Comparison of ENCODE assay signal across 15 cellular contexts in the genomic region with DNA sequence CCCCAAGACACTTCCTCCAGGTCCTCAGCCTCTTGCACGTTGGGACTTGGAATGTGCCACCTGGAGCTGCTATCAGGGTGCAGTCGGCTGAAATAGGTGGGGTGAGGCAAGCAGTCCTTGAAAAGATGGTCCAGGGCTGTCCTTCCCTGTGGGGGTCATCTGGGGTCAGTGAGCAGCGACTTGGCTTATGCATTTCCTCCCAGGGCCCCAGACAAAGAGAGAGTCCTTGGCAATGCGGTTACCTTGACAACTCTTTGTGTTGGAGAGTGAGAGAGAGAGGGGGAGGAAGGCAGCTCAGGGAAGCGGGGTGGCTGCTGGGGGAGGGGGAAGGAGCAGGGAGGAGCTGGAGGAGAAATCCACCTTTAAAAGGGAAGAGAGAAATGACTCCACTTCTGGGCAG.
DNase-seq lines count a peak whose midpoint lies in the region; ATAC-seq, FAIRE-seq and TF ChIP-seq lines count a peak whose summit lies in the region.
"Had no signal": no experiment of that assay in that cellular context is flagged by ENCODE, and none has a peak within 500 bp of the region (broad histone marks: within the 10 kb centered on the region; RNA-seq: fewer than 3 reads in every experiment).

No MANE protein-coding gene starts in this region.

- DNase-seq in ELF-1 (ENCODE audit: low read depth, low spot score) (peak; percentile 85), NCI-H1092 treated with DMSO at 0.1 percent for 48 hours (lab: John Stamatoyannopoulos, UW) (peak; percentile 3), H1 (ENCODE audit: low read depth in 1 of 2, low spot score in 2 of 2) (peak; percentile 83 to 91), mesendoderm (peak; percentile 98), mammary epithelial cell (no peak), coronary artery (ENCODE audit: low spot score) (no peak), natural killer cell (no peak)
- DNase-seq in stimulated activated CD8-positive, alpha-beta memory T cell treated with anti-CD3 and anti-CD28 coated beads, Interleukin-4, amount 100 ng/mL, for 48 hours, result no peak
- DNase-seq: activated CD8-positive, alpha-beta memory T cell treated with anti-CD3 and anti-CD28 coated beads, Interleukin-2, amount 50 U/mL, for 48 hours; body of pancreas; CD4-positive, alpha-beta T cell; MV-4-11 had no signal

- H3K56ac ChIP-seq in H1 (replicated peaks; ENCODE audit: insufficient read length, low read depth, low read length), result no peak overlapping the region
- peak overlapping the region; percentile 56 for H3K56ac ChIP-seq in mesendoderm (ENCODE audit: low read length)

- 3% methylated on average over 4 of the region's 5 CpGs; no CpG with 5 or more reads in 1 of the 2 experiments for WGBS in H1 (ENCODE audit: extremely low coverage in 1 of 2, insufficient coverage in 1 of 2, insufficient read length in 1 of 2, insufficient replicate concordance in 2 of 2, low coverage in 1 of 2, low lambda C conversion rate in 2 of 2, missing lambda C conversion rate in 1 of 2), 2 experiments
- WGBS in mesendoderm (ENCODE audit: extremely low coverage, insufficient coverage, low lambda C conversion rate), result no CpG with 5 or more reads among the region's 5 CpGs
- 29% methylated on average over 2 of the region's 5 CpGs for WGBS in mammary epithelial cell (ENCODE audit: low coverage, missing lambda C conversion rate)

- peak overlapping the region; percentile 99 for H2BK5ac ChIP-seq in H1 (ENCODE audit: low read depth, low read length)
- peak overlapping the region; percentile 5 for H2BK5ac ChIP-seq in mesendoderm (ENCODE audit: low read length)

- H3K9ac ChIP-seq in H1 (replicated peaks in 1 of 4; ENCODE audit: extremely low read depth in 1 of 4, low read depth in 3 of 4, low read length in 3 of 4) (peak overlapping the region in 1 of 4 experiments; percentile 23; a peak in 1 of 7 replicates), mesendoderm (ENCODE audit: low read length) (peak overlapping the region; percentile 16), mammary epithelial cell (ENCODE audit: insufficient read depth, low read length) (no peak overlapping the region)

- H2BK20ac ChIP-seq in H1 (ENCODE audit: low read length), result peak overlapping the region; percentile 100

- CTCF ChIA-PET in H1 (lab: Charles Lee; ENCODE audit: partially characterized antibody), result interaction anchor here (0.6 to 3.8 kb wide), 8 partner anchors 29 to 559 kb away, joined by 3 to 18 read pairs (median 4); no protein-coding TSS in a partner anchor
- CTCF ChIA-PET in mammary epithelial cell (lab: Charles Lee; ENCODE audit: low non-redundant PET), result no interaction called here

- H2BK12ac ChIP-seq in H1 (ENCODE audit: low read depth, low read length), result peak overlapping the region; percentile 100; the same call in 1 of the 2 replicates

- H4K20me1 ChIP-seq in H1 (replicated peaks in 1 of 2; ENCODE audit: control insufficient read depth in 1 of 2, insufficient read depth in 2 of 2, low read length in 2 of 2) (no peaks in the 10 kb centered on the region), mammary epithelial cell (ENCODE audit: insufficient read depth, low read length) (no peaks in the 10 kb centered on the region)

- H4K8ac ChIP-seq in H1 (ENCODE audit: extremely low read depth, insufficient read depth, low read length), result no peak overlapping the region
- no peak overlapping the region for H4K8ac ChIP-seq in mesendoderm (ENCODE audit: low read depth, low read length)

- H4K5ac ChIP-seq in H1 (ENCODE audit: insufficient read length, low read depth, low read length), result peak overlapping the region; percentile 75
- no peak overlapping the region for H4K5ac ChIP-seq in mesendoderm (ENCODE audit: low read length)

- H3K79me2 ChIP-seq in H1 (ENCODE audit: control insufficient read depth in 1 of 2, insufficient read depth in 2 of 2, low read length in 2 of 2) (no peaks in the 10 kb centered on the region), mesendoderm (ENCODE audit: control insufficient read depth, insufficient read depth, low read length) (no peaks in the 10 kb centered on the region), mammary epithelial cell (ENCODE audit: insufficient read depth, low read length) (no peaks in the 10 kb centered on the region)

- H3K4me1 ChIP-seq in H1 (replicated peaks in 1 of 4; ENCODE audit: control insufficient read depth in 3 of 4, insufficient read depth in 4 of 4, low read length in 3 of 4) (peaks cover 22 to 36% (median 24%) of the 10 kb centered on the region in 4 experiments), mesendoderm (ENCODE audit: control insufficient read depth, low read depth, low read length) (peaks cover 12% of the 10 kb centered on the region), mammary epithelial cell (ENCODE audit: insufficient read depth, low read length) (no peaks in the 10 kb centered on the region)
- H3K4me1 ChIP-seq: body of pancreas, uterus had no signal

- no peaks in the 10 kb centered on the region for H3K23me2 ChIP-seq in H1 (ENCODE audit: low read depth, low read length)

- H3K27me3 Mint-ChIP-seq in natural killer cell (ENCODE audit: low read depth in 2 of 2), result no peaks in the 10 kb centered on the region
- H3K27me3 Mint-ChIP-seq: CD4-positive, alpha-beta T cell had no signal

- no peaks in the 10 kb centered on the region for H3K36me3 Mint-ChIP-seq in natural killer cell

- no peak overlapping the region for H3K4ac ChIP-seq in H1 (replicated peaks; ENCODE audit: insufficient read length, low read depth, low read length)
- no peak overlapping the region for H3K4ac ChIP-seq in mesendoderm (ENCODE audit: low read depth, low read length)

- no peaks in the 10 kb centered on the region; a peak in 1 of 7 replicates for H3K27me3 ChIP-seq in H1 (replicated peaks in 1 of 4; ENCODE audit: control insufficient read depth in 3 of 4, extremely low read depth in 1 of 4, insufficient read depth in 3 of 4, low read length in 3 of 4)
- no peaks in the 10 kb centered on the region for H3K27me3 ChIP-seq in mesendoderm (ENCODE audit: insufficient read depth, low read length, poor library complexity)
- no peaks in the 10 kb centered on the region for H3K27me3 ChIP-seq in mammary epithelial cell (ENCODE audit: insufficient read depth, low read length)
- H3K27me3 ChIP-seq: body of pancreas, uterus had no signal

- H3K4me1 Mint-ChIP-seq in natural killer cell, result peaks cover 10 to 31% of the 10 kb centered on the region in 2 donors

- no peak overlapping the region for H2AFZ ChIP-seq in H1 (ENCODE audit: low read length)
- no peak overlapping the region for H2AFZ ChIP-seq in mammary epithelial cell (ENCODE audit: low read depth, low read length)

- in situ Hi-C loops in mammary epithelial cell (cut with MboI; ENCODE audit: low sequenced_read_pairs in 2 of 2), result loop anchor here in 1 of 2 donors (25.0 kb wide), 2 partner anchors 1061 to 1261 kb away; a partner anchor contains a TSS

- H3K4me3 ChIP-seq in H1 (ENCODE audit: extremely low read depth in 1 of 4, insufficient read depth in 2 of 4, low read depth in 3 of 4, low read length in 4 of 4) (peak overlapping the region in 3 of 4 experiments; percentile 10 to 33 (median 23); a peak in 3 of 8 replicates), mesendoderm (ENCODE audit: low read length) (no peak overlapping the region), mammary epithelial cell (replicated peaks in 1 of 3; ENCODE audit: insufficient read depth in 1 of 3, low read depth in 2 of 3, low read length in 3 of 3) (no peak overlapping the region), coronary artery (no peak overlapping the region)
- H3K4me3 ChIP-seq: body of pancreas, uterus had no signal

- H3K4me2 ChIP-seq in H1 (ENCODE audit: insufficient read depth in 1 of 2, low read depth in 2 of 2, low read length in 2 of 2), result peak overlapping the region; percentile 62
- H3K4me2 ChIP-seq in mesendoderm (ENCODE audit: low read length), result no peak overlapping the region
- no peak overlapping the region for H3K4me2 ChIP-seq in mammary epithelial cell (ENCODE audit: insufficient read depth, low read depth, low read length)

- no peak overlapping the region for H3K27ac Mint-ChIP-seq in natural killer cell
- H3K27ac Mint-ChIP-seq: CD4-positive, alpha-beta T cell had no signal

- no peak overlapping the region for H3K4me3 Mint-ChIP-seq in natural killer cell
- H3K4me3 Mint-ChIP-seq: CD4-positive, alpha-beta T cell had no signal

- peak overlapping the region; percentile 99 for H2AK5ac ChIP-seq in H1 (ENCODE audit: low read depth, low read length)
- H2AK5ac ChIP-seq in mesendoderm (ENCODE audit: low read length), result no peak overlapping the region

- intact Hi-C loops in mammary epithelial cell (cut with micrococcal nuclease) (loop anchor here (10.0 kb wide), 1 partner anchor 864 kb away; no protein-coding TSS in a partner anchor), natural killer cell (cut with micrococcal nuclease) (loop anchor here (10.0 kb wide), 1 partner anchor 1054 kb away; a partner anchor contains a TSS)

- ATAC-seq in natural killer cell, result no peak
- ATAC-seq: body of pancreas, esophagus mucosa, Panc1 had no signal

- H3K23ac ChIP-seq in H1 (ENCODE audit: insufficient read length) (no peak overlapping the region), mesendoderm (ENCODE audit: low read length) (no peak overlapping the region)

- no peak for TF ChIP-seq CTCF in H1 (IDR thresholded peaks at IDR 0.05; ENCODE audit: control extremely low read depth in 1 of 3, insufficient read depth in 1 of 3, low read depth in 1 of 3, low read length in 3 of 3)
- TF ChIP-seq CTCF in mammary epithelial cell (conservative IDR thresholded peaks at IDR 0.05 in 1 of 2, IDR thresholded peaks at IDR 0.05 in 1 of 2; ENCODE audit: extremely low read depth in 1 of 2, insufficient read depth in 1 of 2, low read depth in 1 of 2, low read length in 2 of 2), result no peak
- TF ChIP-seq CTCF in coronary artery (IDR thresholded peaks at IDR 0.05), result no peak
- TF ChIP-seq CTCF in natural killer cell (IDR thresholded peaks at IDR 0.05), result no peak

- POLR2A ChIA-PET in H1 (lab: Charles Lee; ENCODE audit: partially characterized antibody), result interaction anchor here (0.8 to 2.3 kb wide), 5 partner anchors 11 to 197 kb away, joined by 3 to 12 read pairs (median 3); no protein-coding TSS in a partner anchor

- peak; percentile 97 for FAIRE-seq in H1 (lab: Jason Lieb, UNC)

- dilution Hi-C loops in mammary epithelial cell (cut with HindIII; ENCODE audit: low sequenced_read_pairs), result no loop called here

- no peaks in the 10 kb centered on the region for H3K9me3 Mint-ChIP-seq in natural killer cell
- H3K9me3 Mint-ChIP-seq: CD4-positive, alpha-beta T cell had no signal

- H3K18ac ChIP-seq in H1 (ENCODE audit: extremely low read depth, low read length) (peak overlapping the region; percentile 92), mesendoderm (ENCODE audit: low read length) (no peak overlapping the region)

- peak in 1 of 2 experiments; percentile 90; a peak in 2 of 3 replicates for TF ChIP-seq EP300 in H1 (IDR thresholded peaks at IDR 0.05; ENCODE audit: borderline replicate concordance in 1 of 2, low read depth in 2 of 2, low read length in 2 of 2)

- H3K27ac ChIP-seq in H1 (ENCODE audit: low read depth, low read length), result peak overlapping the region; percentile 53
- no peak overlapping the region for H3K27ac ChIP-seq in mesendoderm (ENCODE audit: low read depth, low read length)
- H3K27ac ChIP-seq in mammary epithelial cell (ENCODE audit: insufficient read depth, low read depth, low read length), result no peak overlapping the region
- no peak overlapping the region for H3K27ac ChIP-seq in coronary artery
- H3K27ac ChIP-seq: body of pancreas, uterus had no signal

- H2BK15ac ChIP-seq in H1 (ENCODE audit: low read length) (peak overlapping the region; percentile 73), mesendoderm (replicated peaks; ENCODE audit: low read depth) (no peak overlapping the region)

- no peak for TF ChIP-seq RAD21 in H1 (IDR thresholded peaks at IDR 0.05 in 1 of 2, conservative IDR thresholded peaks at IDR 0.05 in 1 of 2; ENCODE audit: low read depth in 2 of 2, low read length in 2 of 2)

- peak overlapping the region; percentile 99 for H4K91ac ChIP-seq in H1 (replicated peaks; ENCODE audit: insufficient read length, low read length)

- no peaks in the 10 kb centered on the region for H3K9me3 ChIP-seq in H1 (ENCODE audit: insufficient read depth in 2 of 2, low read depth in 1 of 2, low read length in 1 of 2)
- H3K9me3 ChIP-seq in mammary epithelial cell (replicated peaks; ENCODE audit: insufficient read depth, low read length), result no peaks in the 10 kb centered on the region
- H3K9me3 ChIP-seq: body of pancreas, uterus had no signal

- no peak overlapping the region for H3K14ac ChIP-seq in H1 (ENCODE audit: insufficient read length)

- no peak for TF ChIP-seq POLR2A in H1 (IDR thresholded peaks at IDR 0.05; ENCODE audit: control extremely low read depth in 1 of 2, low read depth in 2 of 2, low read length in 2 of 2)

- no TSS peak for BruUV-seq in mammary epithelial cell (replicated peaks; lab: Mats Ljungman, UMichigan)

- no peaks in the 10 kb centered on the region; the same call in 1 of the 2 replicates for H3K79me1 ChIP-seq in H1 (ENCODE audit: low read depth, low read length)
- no peaks in the 10 kb centered on the region for H3K79me1 ChIP-seq in mesendoderm (ENCODE audit: low read length)

- H2BK120ac ChIP-seq in H1 (replicated peaks; ENCODE audit: low read depth, low read length), result peak overlapping the region; percentile 96
- H2BK120ac ChIP-seq in mesendoderm (ENCODE audit: low read depth, low read length), result no peak overlapping the region

- H3K36me3 ChIP-seq in H1 (ENCODE audit: control insufficient read depth in 2 of 4, insufficient read depth in 4 of 4, low read length in 3 of 4) (no peaks in the 10 kb centered on the region), mesendoderm (ENCODE audit: control insufficient read depth, insufficient read depth, low read length) (no peaks in the 10 kb centered on the region), mammary epithelial cell (ENCODE audit: insufficient read depth, low read length) (no peaks in the 10 kb centered on the region)
- H3K36me3 ChIP-seq: uterus had no signal

Comparison
In these comparisons a context has a peak if more than half of its experiments do, and no peak if none do; other contexts are left out.
1. DNase-seq: peak in ELF-1 (single experiment), NCI-H1092 treated with DMSO at 0.1 percent for 48 hours (single experiment), H1 (2 of 2) and mesendoderm (single experiment); none in mammary epithelial cell (single experiment), stimulated activated CD8-positive, alpha-beta memory T cell treated with anti-CD3 and anti-CD28 coated beads, Interleukin-4, amount 100 ng/mL, for 48 hours (single experiment), coronary artery (single experiment) and natural killer cell (single experiment).
2. H3K4me2 ChIP-seq: peak in H1 (2 of 2); none in mesendoderm (single experiment) and mammary epithelial cell (single experiment).
3. H3K4me3 ChIP-seq: peak in H1 (3 of 4); none in mesendoderm (single experiment), mammary epithelial cell (0 of 3) and coronary artery (single experiment).